10 cellular contexts compared by ENCODE assay signal in genomic region chr12:57340104-57340503, GRCh38.
DNase-seq lines count a peak whose midpoint lies in the region; ATAC-seq and TF ChIP-seq lines count a peak whose summit lies in the region.
"Had no signal": no experiment of that assay in that cellular context is flagged by ENCODE, and none has a peak within 500 bp of the region (broad histone marks: within the 10 kb centered on the region; RNA-seq: fewer than 3 reads in every experiment).

No MANE protein-coding gene starts in this region.

- peak; percentile 57 for DNase-seq in A172 (ENCODE audit: low spot score)
- DNase-seq in Kasumi-1 (lab: John Stamatoyannopoulos, UW) = peak; percentile 44 to 46
- DNase-seq in dorsolateral prefrontal cortex = peak in 9 of 10 donors; percentile 33 to 78 (median 56)
- DNase-seq in mesothelial cell of epicardium (ENCODE audit: low spot score in 2 of 2, unreplicated experiment in 2 of 2) = peak in 1 of 2 experiments; percentile 41
- DNase-seq in CD8-positive, alpha-beta T cell = no peak
- no peak for DNase-seq in stimulated activated CD4-positive, alpha-beta T cell treated with anti-CD3 and anti-CD28 coated beads, Interleukin-2, amount 100 ng/mL, for 24 hours
- DNase-seq: DND-41, WERI-Rb-1 had no signal

- POLR2A ChIA-PET in CD8-positive, alpha-beta T cell (lab: Charles Lee) = no interaction called here

- TF ChIP-seq CTCF in dorsolateral prefrontal cortex (IDR thresholded peaks at IDR 0.05 in 54 of 56, conservative IDR thresholded peaks at IDR 0.05 in 2 of 56; ENCODE audit: low read depth in 1 of 56, partially characterized antibody in 56 of 56) (no peak), mesothelial cell of epicardium (IDR thresholded peaks at IDR 0.05; ENCODE audit: unreplicated experiment) (no peak)
- no peak for TF ChIP-seq CTCF in CD8-positive, alpha-beta T cell (IDR thresholded peaks at IDR 0.05)

- no peak overlapping the region for H3K4me3 Mint-ChIP-seq in mesothelial cell of epicardium
- no peak overlapping the region for H3K4me3 Mint-ChIP-seq in CD8-positive, alpha-beta T cell

- no peaks in the 10 kb centered on the region for H3K36me3 ChIP-seq in CD8-positive, alpha-beta T cell (ENCODE audit: insufficient read depth, low read length)
- H3K36me3 ChIP-seq: WERI-Rb-1 had no signal

- no peak for ATAC-seq in HG02885 (IDR thresholded peaks at IDR 0.05; ENCODE audit: poor library complexity, unreplicated experiment)
- no peak for ATAC-seq in GM21825 (IDR thresholded peaks at IDR 0.05; ENCODE audit: unreplicated experiment)
- no peak for ATAC-seq in CD8-positive, alpha-beta T cell

- intact Hi-C loops in dorsolateral prefrontal cortex (cut with DNase I) = no loop called here
- intact Hi-C loops in CD8-positive, alpha-beta T cell (cut with DNase I, micrococcal nuclease) = no loop called here

- no peaks in the 10 kb centered on the region for H3K27me3 ChIP-seq in dorsolateral prefrontal cortex
- H3K27me3 ChIP-seq in CD8-positive, alpha-beta T cell (ENCODE audit: insufficient read depth, low read length) = no peaks in the 10 kb centered on the region

- H3K36me3 Mint-ChIP-seq in mesothelial cell of epicardium = peaks cover 25% of the 10 kb centered on the region
- H3K36me3 Mint-ChIP-seq in CD8-positive, alpha-beta T cell = peaks cover 57% of the 10 kb centered on the region

- H3K9me3 ChIP-seq in CD8-positive, alpha-beta T cell (ENCODE audit: low read length) = no peaks in the 10 kb centered on the region

- peak overlapping the region in 50 of 59 donors; percentile 3 to 85 (median 62) for H3K27ac ChIP-seq in dorsolateral prefrontal cortex
- no peak overlapping the region for H3K27ac ChIP-seq in CD8-positive, alpha-beta T cell (ENCODE audit: low read depth, low read length)
- H3K27ac ChIP-seq: WERI-Rb-1 had no signal

- peak overlapping the region in 45 of 59 donors; percentile 2 to 58 (median 39) for H3K4me3 ChIP-seq in dorsolateral prefrontal cortex
- H3K4me3 ChIP-seq in CD8-positive, alpha-beta T cell (ENCODE audit: low read depth, low read length) = no peak overlapping the region

- no peaks in the 10 kb centered on the region for H3K27me3 Mint-ChIP-seq in mesothelial cell of epicardium (ENCODE audit: low read depth)
- no peaks in the 10 kb centered on the region for H3K27me3 Mint-ChIP-seq in CD8-positive, alpha-beta T cell (ENCODE audit: low read depth)

- peaks cover 29% of the 10 kb centered on the region for H3K4me1 Mint-ChIP-seq in mesothelial cell of epicardium
- peaks cover 18% of the 10 kb centered on the region for H3K4me1 Mint-ChIP-seq in CD8-positive, alpha-beta T cell (ENCODE audit: low read depth)

- H3K4me1 ChIP-seq in CD8-positive, alpha-beta T cell (ENCODE audit: insufficient read depth, low read length) = no peaks in the 10 kb centered on the region

- H3K27ac Mint-ChIP-seq in mesothelial cell of epicardium = peak overlapping the region; percentile 87
- no peak overlapping the region for H3K27ac Mint-ChIP-seq in CD8-positive, alpha-beta T cell

- CTCF ChIA-PET in CD8-positive, alpha-beta T cell (lab: Charles Lee) = no interaction called here

- peaks cover 8% of the 10 kb centered on the region for H3K9me3 Mint-ChIP-seq in mesothelial cell of epicardium
- no peaks in the 10 kb centered on the region for H3K9me3 Mint-ChIP-seq in CD8-positive, alpha-beta T cell

Comparison
In these comparisons a context has a peak if more than half of its experiments do, and no peak if none do; other contexts are left out.
1. DNase-seq: peak in A172 (single experiment), Kasumi-1 (2 of 2) and dorsolateral prefrontal cortex (9 of 10); none in CD8-positive, alpha-beta T cell (0 of 7) and stimulated activated CD4-positive, alpha-beta T cell treated with anti-CD3 and anti-CD28 coated beads, Interleukin-2, amount 100 ng/mL, for 24 hours (0 of 2).